ENCODE assay signal across 7 cellular contexts in genomic region chr4:2937146-2937857, GRCh38. TPM values are rescaled to one million over a fixed set of nuclear protein-coding genes. Genes with fewer than 3 reads are reported as not detected.
DNase-seq lines count a peak whose midpoint lies in the region; ATAC-seq, FAIRE-seq and TF ChIP-seq lines count a peak whose summit lies in the region.

No MANE protein-coding gene starts in this region.

- TF ChIP-seq POLR2A in H1 (IDR thresholded peaks at IDR 0.05; ENCODE audit: control extremely low read depth in 1 of 2, low read depth in 2 of 2, low read length in 2 of 2): no peak; a peak in 1 of 3 replicates

- H3K9ac ChIP-seq in PC-3 (ENCODE audit: low read length) (0 out of 2 replicates have a peak overlapping the region, but pooled peaks have one; percentile 64), H1 (replicated peaks in 1 of 4; ENCODE audit: extremely low read depth in 1 of 4, low read depth in 3 of 4, low read length in 3 of 4) (no peak overlapping the region), smooth muscle cell (ENCODE audit: low read depth) (no peak overlapping the region)

- H3K4me3 ChIP-seq in PC-3 (ENCODE audit: low read length): peak overlapping the region; percentile 98; the same call in 1 of the 2 replicates
- H3K4me3 ChIP-seq in H1 (ENCODE audit: extremely low read depth in 1 of 4, insufficient read depth in 2 of 4, low read depth in 3 of 4, low read length in 4 of 4): no peak overlapping the region
- H3K4me3 ChIP-seq in smooth muscle cell: no peak overlapping the region

- no peak overlapping the region for H4K5ac ChIP-seq in H1 (ENCODE audit: insufficient read length, low read depth, low read length)

- H3K4me1 ChIP-seq in PC-3 (ENCODE audit: insufficient read depth, low read length): peaks cover 36% of the 10 kb centered on the region
- peaks cover 0 to 14% (median 7%) of the 10 kb centered on the region in 4 experiments; a peak in 6 of 7 replicates for H3K4me1 ChIP-seq in H1 (replicated peaks in 1 of 4; ENCODE audit: control insufficient read depth in 3 of 4, insufficient read depth in 4 of 4, low read length in 3 of 4)
- peaks cover 14% of the 10 kb centered on the region for H3K4me1 ChIP-seq in smooth muscle cell (ENCODE audit: low read depth)

- no peak overlapping the region for H2BK15ac ChIP-seq in H1 (ENCODE audit: low read length)

- H3K27ac ChIP-seq in PC-3 (ENCODE audit: low read length) (peak overlapping the region; percentile 92), H1 (ENCODE audit: low read depth, low read length) (peak overlapping the region; percentile 29; the same call in 1 of the 2 replicates), smooth muscle cell (ENCODE audit: low read depth) (peak overlapping the region; percentile 87)

- no peak overlapping the region for H4K91ac ChIP-seq in H1 (replicated peaks; ENCODE audit: insufficient read length, low read length)

- peaks cover 10% of the 10 kb centered on the region for H3K79me1 ChIP-seq in H1 (ENCODE audit: low read depth, low read length)

- peaks cover 15% of the 10 kb centered on the region for H3K23me2 ChIP-seq in H1 (ENCODE audit: low read depth, low read length)

- H3K9me3 ChIP-seq in PC-3 (ENCODE audit: low read length) (no peaks in the 10 kb centered on the region), H1 (ENCODE audit: insufficient read depth in 2 of 2, low read depth in 1 of 2, low read length in 1 of 2) (no peaks in the 10 kb centered on the region; a peak in 1 of 4 replicates), smooth muscle cell (replicated peaks; ENCODE audit: low read depth) (no peaks in the 10 kb centered on the region)

- POLR2A ChIA-PET in PC-3 (lab: Charles Lee; ENCODE audit: unreplicated experiment) (no interaction called here), H1 (lab: Charles Lee; ENCODE audit: partially characterized antibody) (interaction anchor here (0.7 to 6.0 kb wide), 7 partner anchors 9 to 174 kb away, joined by 3 to 45 read pairs (median 5); no protein-coding TSS in a partner anchor)

- H2AFZ ChIP-seq in PC-3 (ENCODE audit: low read length) (no peak overlapping the region), H1 (ENCODE audit: low read length) (no peak overlapping the region), smooth muscle cell (ENCODE audit: low read depth) (no peak overlapping the region)

- no peak for FAIRE-seq in H1 (lab: Jason Lieb, UNC)

- ATAC-seq in GM18867 (IDR thresholded peaks at IDR 0.05; ENCODE audit: unreplicated experiment): peak; percentile 17
- no peak; the same call in 1 of the 2 replicates for ATAC-seq in PC-3

- H3K4ac ChIP-seq in H1 (replicated peaks; ENCODE audit: insufficient read length, low read depth, low read length): no peak overlapping the region

- no peak overlapping the region for H2AK5ac ChIP-seq in H1 (ENCODE audit: low read depth, low read length)

- H2BK12ac ChIP-seq in H1 (ENCODE audit: low read depth, low read length): no peak overlapping the region

- BruUV-seq in PC-3 (replicated peaks; lab: Mats Ljungman, UMichigan): no TSS peak

- H3F3A ChIP-seq in PC-3 (ENCODE audit: low read length, unreplicated experiment) (peaks cover 5% of the 10 kb centered on the region), smooth muscle cell (ENCODE audit: low read depth) (peaks cover 5% of the 10 kb centered on the region)

- no peak overlapping the region for H2BK120ac ChIP-seq in H1 (replicated peaks; ENCODE audit: low read depth, low read length)

- H3K18ac ChIP-seq in H1 (ENCODE audit: extremely low read depth, low read length): no peak overlapping the region

- intact Hi-C loops in PC-3 (cut with micrococcal nuclease): no loop called here

- H2BK20ac ChIP-seq in H1 (ENCODE audit: low read length): no peak overlapping the region

- no peak for TF ChIP-seq EP300 in H1 (IDR thresholded peaks at IDR 0.05; ENCODE audit: borderline replicate concordance in 1 of 2, low read depth in 2 of 2, low read length in 2 of 2)

- H3K4me2 ChIP-seq in PC-3 (ENCODE audit: low read length): peak overlapping the region; percentile 90
- no peak overlapping the region; a peak in 1 of 4 replicates for H3K4me2 ChIP-seq in H1 (ENCODE audit: insufficient read depth in 1 of 2, low read depth in 2 of 2, low read length in 2 of 2)
- H3K4me2 ChIP-seq in smooth muscle cell: peak overlapping the region; percentile 43

- H3K27me3 ChIP-seq in PC-3 (ENCODE audit: low read length) (no peaks in the 10 kb centered on the region), H1 (replicated peaks in 1 of 4; ENCODE audit: control insufficient read depth in 3 of 4, extremely low read depth in 1 of 4, insufficient read depth in 3 of 4, low read length in 3 of 4) (no peaks in the 10 kb centered on the region), smooth muscle cell (ENCODE audit: low read depth) (no peaks in the 10 kb centered on the region)

- H3K9me2 ChIP-seq in PC-3 (replicated peaks; ENCODE audit: low read length): no peaks in the 10 kb centered on the region

- TF ChIP-seq CTCF in PC-3 (conservative IDR thresholded peaks at IDR 0.05; ENCODE audit: low read depth, low read length) (no peak), H1 (IDR thresholded peaks at IDR 0.05; ENCODE audit: control extremely low read depth in 1 of 3, insufficient read depth in 1 of 3, low read depth in 1 of 3, low read length in 3 of 3) (no peak), smooth muscle cell (IDR thresholded peaks at IDR 0.05; ENCODE audit: borderline replicate concordance, insufficient read depth, poor library complexity, severe bottlenecking) (no peak)

- no peak overlapping the region for H4K8ac ChIP-seq in H1 (ENCODE audit: extremely low read depth, insufficient read depth, low read length)

- H3K14ac ChIP-seq in H1 (ENCODE audit: insufficient read length): no peak overlapping the region

- H3K36me3 ChIP-seq in PC-3 (ENCODE audit: low read depth, low read length) (peaks cover 20% of the 10 kb centered on the region), H1 (ENCODE audit: control insufficient read depth in 2 of 4, insufficient read depth in 4 of 4, low read length in 3 of 4) (peaks cover 29 to 50% (median 37%) of the 10 kb centered on the region in 4 experiments), smooth muscle cell (ENCODE audit: low read depth) (no peaks in the 10 kb centered on the region)

- H2BK5ac ChIP-seq in H1 (ENCODE audit: low read depth, low read length): no peak overlapping the region

- no peak for TF ChIP-seq RAD21 in H1 (IDR thresholded peaks at IDR 0.05 in 1 of 2, conservative IDR thresholded peaks at IDR 0.05 in 1 of 2; ENCODE audit: low read depth in 2 of 2, low read length in 2 of 2)

- CTCF ChIA-PET in PC-3 (lab: Charles Lee): interaction anchor here (0.6 kb wide), 1 partner anchor 957 kb away, joined by 3 read pairs; no protein-coding TSS in a partner anchor
- CTCF ChIA-PET in H1 (lab: Charles Lee; ENCODE audit: partially characterized antibody): interaction anchor here (0.9 to 2.0 kb wide), 5 partner anchors 9 to 27 kb away, joined by 4 to 9 read pairs (median 4); no protein-coding TSS in a partner anchor

- WGBS in H1 (ENCODE audit: extremely low coverage in 1 of 2, insufficient coverage in 1 of 2, insufficient read length in 1 of 2, insufficient replicate concordance in 2 of 2, low coverage in 1 of 2, low lambda C conversion rate in 2 of 2, missing lambda C conversion rate in 1 of 2), 2 experiments: 82% methylated on average over 23 of the region's 23 CpGs; no CpG with 5 or more reads in 1 of the 2 experiments
- WGBS in smooth muscle cell (ENCODE audit: low lambda C conversion rate): 83% methylated on average over 23 of the region's 23 CpGs

- peaks cover 23% of the 10 kb centered on the region for H3K79me2 ChIP-seq in PC-3 (ENCODE audit: low read length)
- peaks cover 0 to 19% of the 10 kb centered on the region in 2 experiments; a peak in 2 of 4 replicates for H3K79me2 ChIP-seq in H1 (ENCODE audit: control insufficient read depth in 1 of 2, insufficient read depth in 2 of 2, low read length in 2 of 2)
- H3K79me2 ChIP-seq in smooth muscle cell (ENCODE audit: low read depth): peaks cover 4% of the 10 kb centered on the region

- peaks cover 2% of the 10 kb centered on the region; the same call in 1 of the 2 replicates for H4K20me1 ChIP-seq in PC-3 (ENCODE audit: low read length)
- H4K20me1 ChIP-seq in H1 (replicated peaks in 1 of 2; ENCODE audit: control insufficient read depth in 1 of 2, insufficient read depth in 2 of 2, low read length in 2 of 2): peaks cover 12 to 32% of the 10 kb centered on the region in 2 experiments
- peaks cover 18% of the 10 kb centered on the region for H4K20me1 ChIP-seq in smooth muscle cell (ENCODE audit: low read depth)

- H3K23ac ChIP-seq in H1 (ENCODE audit: insufficient read length): no peak overlapping the region

- H3K56ac ChIP-seq in H1 (replicated peaks; ENCODE audit: insufficient read length, low read depth, low read length): no peak overlapping the region

- DNase-seq in PC-3: peak; percentile 56
- DNase-seq in H1 (ENCODE audit: low read depth in 1 of 2, low spot score in 2 of 2): no peak
- no peak for DNase-seq in smooth muscle cell (lab: John Stamatoyannopoulos, UW; ENCODE audit: unreplicated experiment)
- DNase-seq in effector CD8-positive, alpha-beta T cell (lab: John Stamatoyannopoulos, UW): no peak
- no peak for DNase-seq in occipital lobe (lab: John Stamatoyannopoulos, UW)
- no peak for DNase-seq in GM19238 (ENCODE audit: insufficient read length, low spot score)

RNA-seq across cellular contexts. Expression of gene NOP14, which starts 25.9 kb away (rescaled TPM):
- 26.0 and 30.9 TPM in 2 replicates for total RNA-seq in PC-3 (2014; rRNA removed)
- 44.4 and 45.3 TPM in 2 replicates for total RNA-seq in H1 (2021; fragmentation: NEBNext Ultra II Directional; extraction: Animal tissue kit (Norgen Biotek cat#: 25700))
- polyA plus RNA-seq in H1 (2011; rRNA removed): 8.6 TPM in 2 replicates
- 9.5 TPM for polyA plus RNA-seq in H1 (2011; cell fraction: cytosol; rRNA removed)
- 13.1 TPM for polyA plus RNA-seq in H1 (2011; cell fraction: nucleus; rRNA removed)
- 32.1 to 38.1 TPM (median 36.6 TPM) in 4 replicates for polyA plus RNA-seq in H1 (2012, experiment 1 of 2)
- polyA plus RNA-seq in H1 (2012, experiment 2 of 2): 15.3 TPM
- polyA plus RNA-seq in H1 (2013, experiment 1 of 2): 44.3 TPM
- polyA plus RNA-seq in H1 (2013, experiment 2 of 2): 41.2 TPM
- 8.9 and 9.4 TPM in 2 replicates for polyA minus RNA-seq in H1 (2011; rRNA and poly(A)+ RNA removed)
- 19.7 TPM for polyA minus RNA-seq in H1 (2011; cell fraction: cytosol; rRNA and poly(A)+ RNA removed)
- 17.3 TPM for polyA minus RNA-seq in H1 (2011; cell fraction: nucleus; rRNA and poly(A)+ RNA removed)
- 12.9 and 18.5 TPM in 2 replicates for total RNA-seq in smooth muscle cell
- 10.0 and 10.9 TPM in 2 replicates for polyA plus RNA-seq in smooth muscle cell
- total RNA-seq in occipital lobe: 5.6 TPM

RNA-seq across cellular contexts. Expression of gene GRK4, which starts 26.1 kb away (rescaled TPM):
- total RNA-seq in PC-3 (2014; rRNA removed): 2.9 and 3.7 TPM in 2 replicates
- 1.8 and 2.1 TPM in 2 replicates for total RNA-seq in H1 (2021; fragmentation: NEBNext Ultra II Directional; extraction: Animal tissue kit (Norgen Biotek cat#: 25700))
- polyA plus RNA-seq in H1 (2011; rRNA removed): 0.69 and 0.77 TPM in 2 replicates
- polyA plus RNA-seq in H1 (2011; cell fraction: cytosol; rRNA removed): 1.2 TPM
- polyA plus RNA-seq in H1 (2011; cell fraction: nucleus; rRNA removed): 1.0 TPM
- 0.85 to 1.4 TPM (median 1.1 TPM) in 4 replicates for polyA plus RNA-seq in H1 (2012, experiment 1 of 2)
- polyA plus RNA-seq in H1 (2012, experiment 2 of 2): 0.50 TPM
- 1.6 TPM for polyA plus RNA-seq in H1 (2013, experiment 1 of 2)
- polyA plus RNA-seq in H1 (2013, experiment 2 of 2): 1.4 TPM
- polyA minus RNA-seq in H1 (2011; rRNA and poly(A)+ RNA removed): 1.1 TPM in 2 replicates
- 0.73 TPM for polyA minus RNA-seq in H1 (2011; cell fraction: cytosol; rRNA and poly(A)+ RNA removed)
- polyA minus RNA-seq in H1 (2011; cell fraction: nucleus; rRNA and poly(A)+ RNA removed): 1.9 TPM
- 5.2 and 6.5 TPM in 2 replicates for total RNA-seq in smooth muscle cell
- 5.9 and 6.9 TPM in 2 replicates for polyA plus RNA-seq in smooth muscle cell
- total RNA-seq in occipital lobe: 53.8 TPM

Comparison
In these comparisons a context has a peak if more than half of its experiments do, and no peak if none do; other contexts are left out.
1. H3K27ac ChIP-seq: peak in every context shown above with its lines; median percentile 92 in PC-3; 87 in smooth muscle cell; 29 in H1.
2. H3K4me2 ChIP-seq: peak in PC-3 (single experiment) and smooth muscle cell (single experiment); none in H1 (0 of 2).